19 cellular contexts compared by ENCODE assay signal in genomic region chr20:44031001-44031574, GRCh38.
DNase-seq lines count a peak whose midpoint lies in the region; ATAC-seq and TF ChIP-seq lines count a peak whose summit lies in the region.
"Had no signal": no experiment of that assay in that cellular context is flagged by ENCODE, and none has a peak within 500 bp of the region (broad histone marks: within the 10 kb centered on the region; RNA-seq: fewer than 3 reads in every experiment).

No MANE protein-coding gene starts in this region.

- H3K4me2 ChIP-seq in neuronal stem cell (ENCODE audit: insufficient read depth, low read length, poor library complexity, severe bottlenecking): no peak overlapping the region

- H3K9me3 ChIP-seq in neuronal stem cell (replicated peaks in 1 of 2; ENCODE audit: control insufficient read depth in 2 of 2, insufficient read depth in 1 of 2, low read depth in 1 of 2, low read length in 2 of 2): peaks cover 0 to 6% of the 10 kb centered on the region in 2 donors
- H3K9me3 ChIP-seq: HAP-1, SJSA1 had no signal

- WGBS in neuronal stem cell (ENCODE audit: extremely low coverage in 2 of 2, insufficient read length in 2 of 2, insufficient replicate concordance in 1 of 2), 2 donors: no CpG with 5 or more reads among the region's 14 CpGs

- ATAC-seq in activated naive CD8-positive, alpha-beta T cell treated with anti-CD3 and anti-CD28 coated beads, Interleukin-2, amount 10 ng/mL, durations not matched to agents 7 days and 5 days (ENCODE audit: low read depth): no peak
- ATAC-seq in HG03571 (IDR thresholded peaks at IDR 0.05; ENCODE audit: unreplicated experiment): no peak

- H3K36me3 ChIP-seq in neuronal stem cell (replicated peaks in 1 of 2; ENCODE audit: control insufficient read depth in 2 of 2, insufficient read depth in 2 of 2, low read length in 2 of 2): no peaks in the 10 kb centered on the region
- H3K36me3 ChIP-seq: HAP-1 had no signal

- no peak for TF ChIP-seq CTCF in coronary artery (IDR thresholded peaks at IDR 0.05)

- no peak overlapping the region for H3K9ac ChIP-seq in neuronal stem cell (ENCODE audit: low read depth, low read length, poor library complexity)

- H3K27ac ChIP-seq in coronary artery (no peak overlapping the region), neuronal stem cell (replicated peaks; ENCODE audit: low read length) (no peak overlapping the region)
- H3K27ac ChIP-seq: SJSA1 had no signal

- H3K4me1 Mint-ChIP-seq in activated naive CD8-positive, alpha-beta T cell treated with anti-CD3 and anti-CD28 coated beads, Interleukin-2, amount 10 ng/mL, durations not matched to agents 7 days and 5 days: peaks cover 69% of the 10 kb centered on the region
- H3K4me1 Mint-ChIP-seq in activated naive CD8-positive, alpha-beta T cell treated with anti-CD3 and anti-CD28 coated beads for 36 hours: peaks cover 29% of the 10 kb centered on the region

- peaks cover 0 to 2% (median 0%) of the 10 kb centered on the region in 3 experiments for H3K27me3 ChIP-seq in neuronal stem cell (ENCODE audit: control insufficient read depth in 3 of 3, insufficient read depth in 3 of 3, low read depth in 1 of 3, low read length in 3 of 3)
- H3K27me3 ChIP-seq: SJSA1 had no signal

- no peaks in the 10 kb centered on the region for H3K4me1 ChIP-seq in neuronal stem cell (ENCODE audit: control insufficient read depth in 2 of 2, insufficient read depth in 1 of 2, low read depth in 1 of 2, low read length in 2 of 2)
- H3K4me1 ChIP-seq: HAP-1, SJSA1 had no signal

- peak overlapping the region; percentile 37 for H3K27ac Mint-ChIP-seq in activated naive CD8-positive, alpha-beta T cell treated with anti-CD3 and anti-CD28 coated beads, Interleukin-2, amount 10 ng/mL, durations not matched to agents 7 days and 5 days
- no peak overlapping the region for H3K27ac Mint-ChIP-seq in activated naive CD8-positive, alpha-beta T cell treated with anti-CD3 and anti-CD28 coated beads for 36 hours

- peak overlapping the region; percentile 88 for H2BK5ac ChIP-seq in neuronal stem cell (ENCODE audit: low read length)

- no peak overlapping the region for H4K91ac ChIP-seq in neuronal stem cell (ENCODE audit: low read depth, low read length, poor library complexity)

- peak overlapping the region; percentile 15 for H2AK5ac ChIP-seq in neuronal stem cell (ENCODE audit: low read depth, low read length)

- peaks cover 12% of the 10 kb centered on the region for H3K36me3 Mint-ChIP-seq in activated naive CD8-positive, alpha-beta T cell treated with anti-CD3 and anti-CD28 coated beads, Interleukin-2, amount 10 ng/mL, durations not matched to agents 7 days and 5 days
- no peaks in the 10 kb centered on the region for H3K36me3 Mint-ChIP-seq in activated naive CD8-positive, alpha-beta T cell treated with anti-CD3 and anti-CD28 coated beads for 36 hours

- DNase-seq in activated naive CD8-positive, alpha-beta T cell treated with anti-CD3 and anti-CD28 coated beads, Interleukin-2, amount 10 ng/mL, durations not matched to agents 7 days and 5 days: no peak
- no peak for DNase-seq in activated naive CD8-positive, alpha-beta T cell treated with anti-CD3 and anti-CD28 coated beads for 36 hours
- DNase-seq in NCI-H2107 (lab: John Stamatoyannopoulos, UW): peak; percentile 22
- DNase-seq in coronary artery (ENCODE audit: low spot score): peak; percentile 21
- DNase-seq in neuronal stem cell (ENCODE audit: low spot score): no peak
- no peak for DNase-seq in stimulated activated CD4-positive, alpha-beta T cell treated with anti-CD3 and anti-CD28 coated beads, Interleukin-1b, Interleukin-23, amount 100 ng/mL, for 48 hours
- DNase-seq: CD4-positive, CD25-positive, alpha-beta regulatory T cell; IMR-90; Kasumi-1; MM.1S; NCI-H1105; NCI-H1694 treated with DMSO at 0.1 percent for 48 hours; NCI-H2171; NCI-H446; NCI-H748 treated with DMSO at 0.1 percent for 48 hours; RPMI8226 had no signal

- H3K14ac ChIP-seq in neuronal stem cell (ENCODE audit: low read length): peak overlapping the region; percentile 23

- no peak overlapping the region for H2BK12ac ChIP-seq in neuronal stem cell (ENCODE audit: low read length)

- H3K79me1 ChIP-seq in neuronal stem cell (ENCODE audit: low read depth, low read length): no peaks in the 10 kb centered on the region

- H3K27me3 Mint-ChIP-seq in activated naive CD8-positive, alpha-beta T cell treated with anti-CD3 and anti-CD28 coated beads, Interleukin-2, amount 10 ng/mL, durations not matched to agents 7 days and 5 days: peaks cover 44% of the 10 kb centered on the region
- H3K27me3 Mint-ChIP-seq in activated naive CD8-positive, alpha-beta T cell treated with anti-CD3 and anti-CD28 coated beads for 36 hours: peaks cover 15% of the 10 kb centered on the region

- H2BK120ac ChIP-seq in neuronal stem cell (ENCODE audit: low read depth, low read length): no peak overlapping the region

- peak overlapping the region; percentile 35 for H3K18ac ChIP-seq in neuronal stem cell (ENCODE audit: low read length)

- no peak overlapping the region for H2AFZ ChIP-seq in neuronal stem cell (ENCODE audit: low read length)

- no peak overlapping the region for H3K4ac ChIP-seq in neuronal stem cell (ENCODE audit: low read length)

- H3K23ac ChIP-seq in neuronal stem cell (ENCODE audit: low read depth, low read length, poor library complexity): peak overlapping the region; percentile 87

- no peak overlapping the region for H3K4me3 Mint-ChIP-seq in activated naive CD8-positive, alpha-beta T cell treated with anti-CD3 and anti-CD28 coated beads, Interleukin-2, amount 10 ng/mL, durations not matched to agents 7 days and 5 days
- H3K4me3 Mint-ChIP-seq in activated naive CD8-positive, alpha-beta T cell treated with anti-CD3 and anti-CD28 coated beads for 36 hours: no peak overlapping the region
- H3K4me3 Mint-ChIP-seq: CD4-positive, CD25-positive, alpha-beta regulatory T cell had no signal

- POLR2A ChIA-PET in activated naive CD8-positive, alpha-beta T cell treated with anti-CD3 and anti-CD28 coated beads, Interleukin-2, amount 10 ng/mL, durations not matched to agents 7 days and 5 days (lab: Charles Lee): interaction anchor here (1.0 kb wide), 1 partner anchor 38 kb away, joined by 4 read pairs; no protein-coding TSS in a partner anchor

- H3K4me3 ChIP-seq in coronary artery (no peak overlapping the region), neuronal stem cell (ENCODE audit: low read length in 2 of 2) (no peak overlapping the region)
- H3K4me3 ChIP-seq: HAP-1, SJSA1 had no signal

- peaks cover 2% of the 10 kb centered on the region for H3K9me3 Mint-ChIP-seq in activated naive CD8-positive, alpha-beta T cell treated with anti-CD3 and anti-CD28 coated beads, Interleukin-2, amount 10 ng/mL, durations not matched to agents 7 days and 5 days
- peaks cover 2% of the 10 kb centered on the region for H3K9me3 Mint-ChIP-seq in activated naive CD8-positive, alpha-beta T cell treated with anti-CD3 and anti-CD28 coated beads for 36 hours
- H3K9me3 Mint-ChIP-seq: CD4-positive, CD25-positive, alpha-beta regulatory T cell had no signal

- H2BK15ac ChIP-seq in neuronal stem cell (ENCODE audit: low read length): no peak overlapping the region

- no peak overlapping the region for H4K8ac ChIP-seq in neuronal stem cell (ENCODE audit: low read depth, low read length)

Comparison
In these comparisons a context has a peak if more than half of its experiments do, and no peak if none do; other contexts are left out.
1. DNase-seq: peak in NCI-H2107 (single experiment) and coronary artery (single experiment); none in activated naive CD8-positive, alpha-beta T cell treated with anti-CD3 and anti-CD28 coated beads, Interleukin-2, amount 10 ng/mL, durations not matched to agents 7 days and 5 days (single experiment), activated naive CD8-positive, alpha-beta T cell treated with anti-CD3 and anti-CD28 coated beads for 36 hours (single experiment), neuronal stem cell (single experiment) and stimulated activated CD4-positive, alpha-beta T cell treated with anti-CD3 and anti-CD28 coated beads, Interleukin-1b, Interleukin-23, amount 100 ng/mL, for 48 hours (single experiment).